Comparison of ENCODE assay signal across 2 cellular contexts in the genomic region with DNA sequence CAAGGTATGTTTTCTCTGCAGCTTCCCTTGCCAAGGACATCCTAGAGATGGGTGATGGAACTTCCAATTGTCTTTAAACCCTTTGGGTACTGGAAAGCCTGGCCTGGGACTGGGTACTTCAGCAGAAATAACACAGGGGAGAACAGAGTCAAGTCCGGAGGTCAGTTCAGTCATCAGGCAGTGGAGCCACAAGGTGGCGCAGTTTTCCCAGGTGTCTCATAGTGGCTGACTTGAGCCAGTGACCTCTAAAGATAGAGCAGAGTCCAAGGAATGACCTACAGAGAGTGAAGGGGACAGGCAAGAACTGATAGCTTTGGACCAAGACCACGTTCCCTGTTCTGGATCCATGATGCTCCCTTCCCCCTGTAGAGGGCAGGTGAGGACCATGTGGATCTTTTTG.
A peak's percentile ranks its signal among the peaks of the same experiment; 100 is the strongest.
TF ChIP-seq lines count a peak whose summit lies in the region.

No MANE protein-coding gene starts in this region.

TF ChIP-seq in A549, 52 proteins besides CTCF, POLR2A, EP300 and RAD21:
- TF ChIP-seq SMC3 (IDR thresholded peaks at IDR 0.05) (peak; percentile 50), ESRRA (IDR thresholded peaks at IDR 0.05; ENCODE audit: borderline replicate concordance, low read length) (peak; percentile 74; the same call in 1 of the 2 replicates)

TF ChIP-seq in SK-N-SH, 30 proteins besides CTCF, POLR2A, EP300 and RAD21:
- peak; percentile 43 for TF ChIP-seq SMC3 (IDR thresholded peaks at IDR 0.05; ENCODE audit: low read depth, low read length)
